In genomic region chr2:17538022-17538843, GRCh38 we compare ENCODE assay signal across 8 cellular contexts. TPM values are rescaled to one million over a fixed set of nuclear protein-coding genes. Genes with fewer than 3 reads are reported as not detected.
DNase-seq lines count a peak whose midpoint lies in the region; ATAC-seq and TF ChIP-seq lines count a peak whose summit lies in the region.

No MANE protein-coding gene starts in this region.

- H3K27ac Mint-ChIP-seq in endodermal cell, result no peak overlapping the region
- H3K27ac Mint-ChIP-seq in nephron progenitor cell, result no peak overlapping the region
- H3K27ac Mint-ChIP-seq in T-cell, result no peak overlapping the region

- no peak overlapping the region for H3K9ac ChIP-seq in endodermal cell (ENCODE audit: extremely low read depth, low read length, poor library complexity, severe bottlenecking)

- H3K4me1 ChIP-seq in endodermal cell (ENCODE audit: control insufficient read depth, insufficient read depth, low read length), result peaks cover 8% of the 10 kb centered on the region

- H3K4me1 Mint-ChIP-seq in endodermal cell (peaks cover 15% of the 10 kb centered on the region), nephron progenitor cell (peaks cover 38% of the 10 kb centered on the region), T-cell (peaks cover 0 to 4% (median 3%) of the 10 kb centered on the region in 3 donors)

- DNase-seq in KBM-7, result peak; percentile 3
- DNase-seq in endodermal cell, result peak; percentile 80
- peak; percentile 31 for DNase-seq in nephron progenitor cell
- DNase-seq in hippocampal formation (lab: John Stamatoyannopoulos, UW), result no peak
- DNase-seq in T-cell, result no peak

- no peaks in the 10 kb centered on the region for H3K36me3 ChIP-seq in endodermal cell (ENCODE audit: control insufficient read depth, insufficient read depth, low read length)

- in situ Hi-C loops in KBM-7 (cut with MboI; ENCODE audit: low pct_unique_long_range_greater_than_20kb, low sequenced_read_pairs), result no loop called here

- WGBS in endodermal cell (ENCODE audit: insufficient coverage in 1 of 2, insufficient read length in 1 of 2), 2 experiments, result 7% methylated on average over 22 to 30 of the region's 30 CpGs

- CTCF ChIA-PET in T-cell (lab: Charles Lee), result interaction anchor here (0.7 to 1.0 kb wide), 2 partner anchors 9 to 15 kb away, joined by 3 to 7 read pairs; no protein-coding TSS in a partner anchor

- peaks cover 75% of the 10 kb centered on the region for H3K27me3 ChIP-seq in endodermal cell (ENCODE audit: control insufficient read depth, insufficient read depth, low read length, poor library complexity, severe bottlenecking)

- TF ChIP-seq CTCF in endodermal cell (conservative IDR thresholded peaks at IDR 0.05) (no peak), nephron progenitor cell (IDR thresholded peaks at IDR 0.05) (no peak)

- H3K27ac ChIP-seq in endodermal cell (ENCODE audit: low read depth, low read length), result no peak overlapping the region

- H3K9me3 ChIP-seq in endodermal cell (ENCODE audit: control insufficient read depth, low read length), result no peaks in the 10 kb centered on the region

- H3K4me3 Mint-ChIP-seq in endodermal cell (peak overlapping the region; percentile 68), nephron progenitor cell (peak overlapping the region; percentile 90), T-cell (no peak overlapping the region)

- H3K36me3 Mint-ChIP-seq in endodermal cell (ENCODE audit: low read depth), result no peaks in the 10 kb centered on the region
- H3K36me3 Mint-ChIP-seq in nephron progenitor cell (ENCODE audit: low read depth), result no peaks in the 10 kb centered on the region
- no peaks in the 10 kb centered on the region for H3K36me3 Mint-ChIP-seq in T-cell

- POLR2A ChIA-PET in T-cell (lab: Charles Lee), result no interaction called here

- H3K27me3 Mint-ChIP-seq in endodermal cell (ENCODE audit: insufficient read depth) (peaks cover 67% of the 10 kb centered on the region), nephron progenitor cell (ENCODE audit: low read depth, poor library complexity) (peaks cover 56% of the 10 kb centered on the region), T-cell (peaks cover 52 to 55% of the 10 kb centered on the region in 2 donors)

- peak overlapping the region; percentile 85 for H3K4me3 ChIP-seq in endodermal cell (ENCODE audit: low read length)

- peak; percentile 37 for ATAC-seq in GM21381 (IDR thresholded peaks at IDR 0.05; ENCODE audit: unreplicated experiment)
- ATAC-seq in GM19452 (IDR thresholded peaks at IDR 0.05; ENCODE audit: unreplicated experiment), result no peak
- no peak for ATAC-seq in GM19324 (IDR thresholded peaks at IDR 0.05; ENCODE audit: low FRiP score, unreplicated experiment)
- no peak for ATAC-seq in T-cell (replicated peaks in 1 of 4)

- H3K9me3 Mint-ChIP-seq in endodermal cell (no peaks in the 10 kb centered on the region), nephron progenitor cell (no peaks in the 10 kb centered on the region), T-cell (no peaks in the 10 kb centered on the region)

RNA-seq across cellular contexts. Expression of gene VSNL1, which starts 2.3 kb away (rescaled TPM):
- total RNA-seq in endodermal cell, result 1 to 10 TPM; 1.4 to 3.3 TPM
- 4.5 TPM for polyA plus RNA-seq in endodermal cell (2013, experiment 1 of 2)
- 2.8 TPM for polyA plus RNA-seq in endodermal cell (2013, experiment 2 of 2)
- total RNA-seq in T-cell, result under 1 TPM in 1 of 5 donors, not detected in 4; 0.22 TPM

RNA-seq across cellular contexts. Expression of gene RAD51AP2, which starts 20.0 kb away (rescaled TPM):
- total RNA-seq in endodermal cell (under 1 TPM in 1 of 2 donors, not detected in 1; 0.18 TPM), T-cell (not detected)
- polyA plus RNA-seq in endodermal cell (2013, experiment 1 of 2), result 0.07 TPM
- 0.12 TPM for polyA plus RNA-seq in endodermal cell (2013, experiment 2 of 2)

Comparison
In these comparisons a context has a peak if more than half of its experiments do, and no peak if none do; other contexts are left out.
1. DNase-seq: peak in KBM-7 (single experiment), endodermal cell (single experiment) and nephron progenitor cell (single experiment); none in hippocampal formation (0 of 2) and T-cell (0 of 34).
2. H3K4me3 Mint-ChIP-seq: peak in endodermal cell (single experiment) and nephron progenitor cell (single experiment); none in T-cell (0 of 3).